In the genomic region with DNA sequence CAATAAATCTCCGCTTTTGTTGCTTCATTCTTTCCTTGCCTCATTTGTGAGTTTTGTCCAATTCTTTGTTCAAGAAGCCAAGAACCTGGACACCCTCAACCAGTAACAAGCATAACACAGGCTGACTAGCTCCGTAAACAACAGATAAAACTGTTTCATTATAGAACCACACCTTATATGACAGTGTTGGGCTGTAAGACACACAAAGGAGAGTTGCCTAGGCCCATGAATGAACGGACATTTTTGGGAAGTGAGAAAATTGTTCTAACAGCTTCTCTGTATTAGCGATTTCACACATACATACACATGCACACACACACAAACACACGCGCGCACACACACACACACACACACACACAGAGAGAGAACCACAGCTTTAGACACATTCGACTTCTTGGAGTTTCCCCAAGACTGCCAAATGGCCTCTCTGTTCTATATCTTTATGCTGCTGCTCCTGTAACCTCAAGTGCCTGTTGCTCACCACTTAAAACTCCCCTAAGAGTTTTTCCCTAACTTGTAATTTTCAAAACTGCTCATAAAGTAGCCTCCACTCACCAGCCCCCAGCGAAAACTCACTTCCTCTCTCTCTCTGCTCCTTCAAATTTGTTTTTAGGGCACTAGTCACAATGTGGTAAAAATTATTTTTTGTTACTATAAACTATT, we compare ENCODE assay signal across 8 cellular contexts. TPM values are rescaled to one million over a fixed set of nuclear protein-coding genes. Genes with fewer than 3 reads are reported as not detected.
A peak's percentile ranks its signal among the peaks of the same experiment; 100 is the strongest.
DNase-seq lines count a peak whose midpoint lies in the region; ATAC-seq and TF ChIP-seq lines count a peak whose summit lies in the region.

No MANE protein-coding gene starts in this region.

- no peak for TF ChIP-seq CTCF in CD4-positive, alpha-beta T cell (IDR thresholded peaks at IDR 0.05)
- no peak for TF ChIP-seq CTCF in body of pancreas (IDR thresholded peaks at IDR 0.05)

- H3K27me3 ChIP-seq in CD4-positive, alpha-beta T cell (ENCODE audit: control insufficient read depth, insufficient read depth, low read length), result no peaks in the 10 kb centered on the region
- H3K27me3 ChIP-seq in aorta (ENCODE audit: control insufficient read depth in 1 of 2, insufficient read depth in 2 of 2, low read length in 1 of 2) (no peaks in the 10 kb centered on the region), body of pancreas (no peaks in the 10 kb centered on the region)

- POLR2A ChIA-PET in CD4-positive, alpha-beta T cell (lab: Charles Lee), result no interaction called here

- CTCF ChIA-PET in CD4-positive, alpha-beta T cell (lab: Charles Lee), result interaction anchor here (0.7 kb wide), 1 partner anchor 20 kb away, joined by 3 read pairs; no protein-coding TSS in a partner anchor

- 68 to 83% methylated on average over 9 of the region's 9 CpGs for WGBS in aorta, 2 donors
- WGBS in body of pancreas, 2 donors, result 67 to 80% methylated on average over 9 of the region's 9 CpGs

- H3K4me3 Mint-ChIP-seq in CD4-positive, alpha-beta T cell, result peak overlapping the region; percentile 45
- H3K4me3 Mint-ChIP-seq in dendritic cell treated with granulocyte-macrophage colony-stimulating factor and Interleukin-4, amounts not matched to agents 40 ng/mL and 50 ng/mL, for 4 days, result no peak overlapping the region

- H3K4me1 ChIP-seq in aorta (ENCODE audit: control insufficient read depth in 1 of 2, insufficient read depth in 2 of 2, low read length in 2 of 2) (no peaks in the 10 kb centered on the region), body of pancreas (peaks cover 8% of the 10 kb centered on the region)

- peak; percentile 44 for TF ChIP-seq POLR2A in GM19099 (IDR thresholded peaks at IDR 0.05; ENCODE audit: extremely low read depth, insufficient read length, low read depth)
- TF ChIP-seq POLR2A in body of pancreas (IDR thresholded peaks at IDR 0.05), result no peak

- H3K36me3 ChIP-seq in aorta (ENCODE audit: control insufficient read depth in 1 of 2, insufficient read depth in 2 of 2, low read length in 1 of 2), result no peaks in the 10 kb centered on the region
- H3K36me3 ChIP-seq in body of pancreas (replicated peaks in 1 of 2; ENCODE audit: insufficient read depth in 1 of 2, low read depth in 2 of 2), result peaks cover 0 to 2% of the 10 kb centered on the region in 2 donors

- no peaks in the 10 kb centered on the region for H3K9me3 Mint-ChIP-seq in CD4-positive, alpha-beta T cell
- H3K9me3 Mint-ChIP-seq in dendritic cell treated with granulocyte-macrophage colony-stimulating factor and Interleukin-4, amounts not matched to agents 40 ng/mL and 50 ng/mL, for 4 days, result no peaks in the 10 kb centered on the region

- H3K27me3 Mint-ChIP-seq in CD4-positive, alpha-beta T cell, result no peaks in the 10 kb centered on the region
- no peaks in the 10 kb centered on the region for H3K27me3 Mint-ChIP-seq in dendritic cell treated with granulocyte-macrophage colony-stimulating factor and Interleukin-4, amounts not matched to agents 40 ng/mL and 50 ng/mL, for 4 days

- peaks cover 99% of the 10 kb centered on the region for H3K36me3 Mint-ChIP-seq in CD4-positive, alpha-beta T cell (ENCODE audit: low read depth)
- peaks cover 100% of the 10 kb centered on the region for H3K36me3 Mint-ChIP-seq in dendritic cell treated with granulocyte-macrophage colony-stimulating factor and Interleukin-4, amounts not matched to agents 40 ng/mL and 50 ng/mL, for 4 days (ENCODE audit: low read depth)

- ATAC-seq in CD4-positive, alpha-beta T cell (ENCODE audit: poor library complexity), result peak; percentile 39
- ATAC-seq in HG03066 (IDR thresholded peaks at IDR 0.05; ENCODE audit: low read depth, unreplicated experiment) (peak; percentile 60), aorta (ENCODE audit: low FRiP score) (no peak), body of pancreas (no peak)

- H3K4me1 Mint-ChIP-seq in CD4-positive, alpha-beta T cell (ENCODE audit: low read depth), result peaks cover 42% of the 10 kb centered on the region
- peaks cover 81% of the 10 kb centered on the region for H3K4me1 Mint-ChIP-seq in dendritic cell treated with granulocyte-macrophage colony-stimulating factor and Interleukin-4, amounts not matched to agents 40 ng/mL and 50 ng/mL, for 4 days (ENCODE audit: low read depth)

- peak overlapping the region; percentile 57 for H3K27ac Mint-ChIP-seq in CD4-positive, alpha-beta T cell
- peak overlapping the region; percentile 76 for H3K27ac Mint-ChIP-seq in dendritic cell treated with granulocyte-macrophage colony-stimulating factor and Interleukin-4, amounts not matched to agents 40 ng/mL and 50 ng/mL, for 4 days

- DNase-seq in CD4-positive, alpha-beta T cell, result no peak
- DNase-seq in aorta, result no peak
- no peak for DNase-seq in nucleus accumbens (lab: John Stamatoyannopoulos, UW)
- DNase-seq in body of pancreas, result no peak
- DNase-seq in H4 (ENCODE audit: low spot score), result no peak

- intact Hi-C loops in CD4-positive, alpha-beta T cell (cut with DNase I, micrococcal nuclease), result loop anchor here in 1 of 2 experiments (10.0 kb wide), 1 partner anchor 53 kb away; no protein-coding TSS in a partner anchor
- intact Hi-C loops in dendritic cell treated with granulocyte-macrophage colony-stimulating factor and Interleukin-4, amounts not matched to agents 40 ng/mL and 50 ng/mL, for 4 days (cut with micrococcal nuclease), result loop anchor here (2.0 kb wide), 1 partner anchor 13 kb away; no protein-coding TSS in a partner anchor
- intact Hi-C loops in aorta (cut with DNase I) (no loop called here), body of pancreas (cut with DNase I) (no loop called here)

- no peaks in the 10 kb centered on the region for H3K9me3 ChIP-seq in CD4-positive, alpha-beta T cell (ENCODE audit: control insufficient read depth, low read length)
- H3K9me3 ChIP-seq in aorta (ENCODE audit: control insufficient read depth, low read length) (no peaks in the 10 kb centered on the region), body of pancreas (no peaks in the 10 kb centered on the region)

- H3K27ac ChIP-seq in CD4-positive, alpha-beta T cell (ENCODE audit: low read depth, low read length), result no peak overlapping the region
- no peak overlapping the region for H3K27ac ChIP-seq in aorta (ENCODE audit: low read depth in 1 of 2, low read length in 2 of 2)
- H3K27ac ChIP-seq in body of pancreas, result no peak overlapping the region

- H3K4me3 ChIP-seq in aorta (ENCODE audit: low read length in 2 of 2) (no peak overlapping the region), body of pancreas (no peak overlapping the region)

RNA-seq across cellular contexts. Expression of a gene that starts 35.9 kb away (rescaled TPM):
- 10 to 100 TPM; 28.5 to 32.6 TPM for total RNA-seq in CD4-positive, alpha-beta T cell
- total RNA-seq in aorta (100 to 1,000 TPM; 106 to 176 TPM), body of pancreas (10 to 100 TPM; 23.4 to 37.6 TPM)
- 10 to 100 TPM; 22.7 to 48.0 TPM for polyA plus RNA-seq in aorta
- total RNA-seq in H4 (2014; rRNA removed; shearing (Covaris generic)), result 348 and 424 TPM in 2 replicates

Comparison
In these comparisons a context has a peak if more than half of its experiments do, and no peak if none do; other contexts are left out.
1. ATAC-seq: peak in CD4-positive, alpha-beta T cell (single experiment) and HG03066 (single experiment); none in aorta (single experiment) and body of pancreas (single experiment).